Comparison of ENCODE assay signal across 29 cellular contexts in genomic region chr3:43687499-43687811, GRCh38.
"Had no signal": no experiment of that assay in that cellular context is flagged by ENCODE, and none has a peak within 500 bp of the region (broad histone marks: within the 10 kb centered on the region; RNA-seq: fewer than 3 reads in every experiment).

No MANE protein-coding gene starts in this region.

- H3K27ac Mint-ChIP-seq: naive B cell; naive thymus-derived CD8-positive, alpha-beta T cell; natural killer cell treated with Interleukin-12 subunit alpha and Interleukin-12 subunit beta and Interleukin-15 and Interleukin-18, amount 100 ng/mL, for 72 hours; progenitor cell of endocrine pancreas; stimulated activated memory B cell treated with anti-CD40 and anti-IgM and Interleukin-4, amounts not matched to agents 10 μg/mL and 1 μg/mL and 100 μg/mL, for 72 hours; stimulated activated naive CD8-positive, alpha-beta T cell treated with anti-CD3 and anti-CD28 coated beads, Interleukin-15, amount 100 ng/mL, for 72 hours had no signal

- H3K4me2 ChIP-seq: smooth muscle cell had no signal

- H3K4me3 ChIP-seq: ovary, psoas muscle, skin epidermis, smooth muscle cell, spleen, suprapubic skin, testis, tibial artery, transverse colon, upper lobe of left lung, vagina had no signal

- H3K36me3 ChIP-seq: ovary, spleen, suprapubic skin, tibial artery, transverse colon, upper lobe of left lung, vagina had no signal

- H3K4me3 Mint-ChIP-seq: naive thymus-derived CD8-positive, alpha-beta T cell; natural killer cell treated with Interleukin-12 subunit alpha and Interleukin-12 subunit beta and Interleukin-15 and Interleukin-18, amount 100 ng/mL, for 72 hours; stimulated activated memory B cell treated with anti-CD40 and anti-IgM and Interleukin-4, amounts not matched to agents 10 μg/mL and 1 μg/mL and 100 μg/mL, for 72 hours; stimulated activated naive CD8-positive, alpha-beta T cell treated with anti-CD3 and anti-CD28 coated beads, Interleukin-15, amount 100 ng/mL, for 72 hours had no signal

- H2AFZ ChIP-seq: parathyroid adenoma had no signal

- H3K27me3 Mint-ChIP-seq: progenitor cell of endocrine pancreas; stimulated activated memory B cell treated with anti-CD40 and anti-IgM and Interleukin-4, amounts not matched to agents 10 μg/mL and 1 μg/mL and 100 μg/mL, for 72 hours; stimulated activated naive CD8-positive, alpha-beta T cell treated with anti-CD3 and anti-CD28 coated beads, Interleukin-15, amount 100 ng/mL, for 72 hours had no signal

- H3K36me3 Mint-ChIP-seq: naive B cell; naive thymus-derived CD8-positive, alpha-beta T cell; stimulated activated memory B cell treated with anti-CD40 and anti-IgM and Interleukin-4, amounts not matched to agents 10 μg/mL and 1 μg/mL and 100 μg/mL, for 72 hours had no signal

- H3K9me3 ChIP-seq: ovary, psoas muscle, spleen, suprapubic skin, testis, tibial artery, transverse colon, upper lobe of left lung, vagina had no signal

- H3K9me3 Mint-ChIP-seq: naive thymus-derived CD8-positive, alpha-beta T cell; natural killer cell treated with Interleukin-12 subunit alpha and Interleukin-12 subunit beta and Interleukin-15 and Interleukin-18, amount 100 ng/mL, for 72 hours; stimulated activated memory B cell treated with anti-CD40 and anti-IgM and Interleukin-4, amounts not matched to agents 10 μg/mL and 1 μg/mL and 100 μg/mL, for 72 hours; stimulated activated naive CD8-positive, alpha-beta T cell treated with anti-CD3 and anti-CD28 coated beads, Interleukin-15, amount 100 ng/mL, for 72 hours had no signal

- H3K27ac ChIP-seq: ovary, parathyroid adenoma, psoas muscle, skin epidermis, spleen, suprapubic skin, testis, tibial artery, transverse colon, upper lobe of left lung, vagina had no signal

- H3K9ac ChIP-seq: parathyroid adenoma had no signal

- DNase-seq: naive B cell; naive thymus-derived CD8-positive, alpha-beta T cell; occipital lobe; ovary; posterior cingulate gyrus; psoas muscle; right cardiac atrium; spleen; stimulated activated CD4-positive, alpha-beta T cell treated with anti-CD3 and anti-CD28 coated beads, Interleukin-12 subunit alpha, Interleukin-12 subunit beta, amount 100 ng/mL, for 4 hours; stimulated activated CD4-positive, alpha-beta T cell treated with anti-CD3 and anti-CD28 coated beads, Interleukin-1b, Interleukin-23, amount 100 ng/mL, for 48 hours; stimulated activated CD4-positive, alpha-beta T cell treated with anti-CD3 and anti-CD28 coated beads, Interleukin-4, amount 100 ng/mL, for 1 hour; stimulated activated CD4-positive, alpha-beta T cell treated with anti-CD3 and anti-CD28 coated beads, Interleukin-4, amount 100 ng/mL, for 4 hours; stimulated activated CD8-positive, alpha-beta memory T cell treated with anti-CD3 and anti-CD28 coated beads, Interleukin-4, amount 100 ng/mL, for 48 hours; stimulated activated naive CD4-positive, alpha-beta T cell; stimulated activated naive CD8-positive, alpha-beta T cell treated with anti-CD3 and anti-CD28 coated beads, Interleukin-15, amount 100 ng/mL, for 72 hours; stimulated activated naive CD8-positive, alpha-beta T cell treated with anti-CD3 and anti-CD28 coated beads, Interleukin-15, Interleukin-2, amounts not matched to agents 100 U/mL and 50 U/mL, for 24 hours; substantia nigra; testis; tibial artery; transverse colon; upper lobe of left lung had no signal

- H3K27me3 ChIP-seq: ovary, spleen, suprapubic skin, testis, tibial artery, transverse colon, upper lobe of left lung, vagina had no signal
